8 cellular contexts compared by ENCODE assay signal in the genomic region with DNA sequence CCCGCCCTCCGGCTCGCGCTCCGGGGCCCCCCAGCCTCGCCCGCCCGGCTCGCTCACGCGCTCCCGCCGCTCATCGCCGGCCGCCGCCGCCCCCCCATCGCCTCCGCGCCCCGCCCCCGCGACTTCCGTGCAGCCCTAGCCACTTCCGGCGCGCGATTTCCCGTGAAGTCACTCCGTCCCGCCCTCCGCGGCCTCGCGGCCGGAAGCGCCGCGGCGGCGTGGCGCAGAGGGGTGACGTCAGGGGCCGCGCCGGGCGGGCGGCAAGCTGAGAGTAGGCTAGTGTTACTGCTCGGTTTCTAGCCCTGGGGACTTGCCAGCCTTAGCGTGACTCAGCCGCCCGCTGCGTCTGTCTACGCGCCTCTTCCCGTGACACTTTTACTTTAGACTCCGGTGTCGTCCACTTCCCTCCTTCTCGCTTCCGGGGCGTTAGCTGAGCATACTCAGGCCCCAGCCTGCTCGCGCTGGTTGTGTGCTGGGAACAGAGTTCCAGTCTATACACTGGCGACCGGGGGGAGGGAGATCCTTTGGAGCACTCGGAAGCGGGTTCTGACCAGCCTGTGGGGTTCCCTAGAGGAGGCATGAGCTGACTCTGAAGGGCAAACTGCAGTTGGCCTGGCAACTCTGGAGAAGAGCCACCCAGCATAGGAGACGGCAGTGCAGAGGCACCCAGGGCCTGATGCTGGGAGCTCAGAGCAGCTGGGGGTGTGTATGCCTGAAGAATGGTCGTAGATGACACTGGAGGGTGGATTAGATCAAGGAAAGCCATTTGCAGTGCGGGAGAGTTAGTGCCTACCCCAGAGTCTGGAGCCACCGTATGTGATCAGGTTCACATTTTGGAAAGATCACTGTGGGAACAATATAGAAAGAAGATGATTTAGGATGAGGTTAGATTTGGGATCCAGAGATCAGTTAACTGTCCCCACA. TPM values are rescaled to one million over a fixed set of nuclear protein-coding genes. Genes with fewer than 3 reads are reported as not detected.
DNase-seq lines count a peak whose midpoint lies in the region; ATAC-seq, FAIRE-seq and TF ChIP-seq lines count a peak whose summit lies in the region.

A gene (minus strand): TSS at position 137 of the 924 bp plus-strand sequence. CDS start 182 bp downstream, outside the sequence.

- peak within 1 kb of the TSS; percentile 95 for H3K4me3 Mint-ChIP-seq in activated naive CD8-positive, alpha-beta T cell treated with anti-CD3 and anti-CD28 coated beads, Interleukin-2, amount 50 U/mL, for 24 hours

- H3K4me1 Mint-ChIP-seq in activated naive CD8-positive, alpha-beta T cell treated with anti-CD3 and anti-CD28 coated beads, Interleukin-2, amount 50 U/mL, for 24 hours = peaks cover 61% of the 10 kb centered on the region

- H3K9me3 ChIP-seq in cardiac muscle cell (ENCODE audit: low read depth) (no peaks in the 10 kb centered on the region), parathyroid adenoma (ENCODE audit: control insufficient read depth, low read length) (no peaks in the 10 kb centered on the region), tibial artery (no peaks in the 10 kb centered on the region)

- peaks cover 33% of the 10 kb centered on the region for H3K36me3 Mint-ChIP-seq in activated naive CD8-positive, alpha-beta T cell treated with anti-CD3 and anti-CD28 coated beads, Interleukin-2, amount 50 U/mL, for 24 hours (ENCODE audit: low read depth)

- H3K27me3 ChIP-seq in cardiac muscle cell = no peaks in the 10 kb centered on the region
- no peaks in the 10 kb centered on the region for H3K27me3 ChIP-seq in parathyroid adenoma (ENCODE audit: control insufficient read depth, insufficient read depth, low read length)
- H3K27me3 ChIP-seq in tibial artery = no peaks in the 10 kb centered on the region

- H3K27ac ChIP-seq in cardiac muscle cell (peak within 1 kb of the TSS; percentile 100), parathyroid adenoma (peak within 1 kb of the TSS; percentile 98), tibial artery (peak within 1 kb of the TSS; percentile 97)

- peaks cover 11% of the 10 kb centered on the region for H3K79me2 ChIP-seq in parathyroid adenoma

- H3K27ac Mint-ChIP-seq in activated naive CD8-positive, alpha-beta T cell treated with anti-CD3 and anti-CD28 coated beads, Interleukin-2, amount 50 U/mL, for 24 hours = peak within 1 kb of the TSS; percentile 98

- no peaks in the 10 kb centered on the region for H3K9me3 Mint-ChIP-seq in activated naive CD8-positive, alpha-beta T cell treated with anti-CD3 and anti-CD28 coated beads, Interleukin-2, amount 50 U/mL, for 24 hours

- intact Hi-C loops in tibial artery (cut with DNase I; ENCODE audit: low total_unique reads) = loop anchor here (5.0 to 10.0 kb wide), 2 partner anchors 38 to 119 kb away; a partner anchor contains a TSS

- H3K4me2 ChIP-seq in parathyroid adenoma (ENCODE audit: low read length) = peak within 1 kb of the TSS; percentile 78

- H2AFZ ChIP-seq in parathyroid adenoma = peak within 1 kb of the TSS; percentile 99

- peak within 1 kb of the TSS; percentile 96 for H3K9ac ChIP-seq in parathyroid adenoma

- peak; percentile 97 for FAIRE-seq in GM12892 (lab: Jason Lieb, UNC)

- DNase-seq in GM12892 (ENCODE audit: insufficient read length) (peak; percentile 82), NCI-H1436 (lab: John Stamatoyannopoulos, UW) (peak; percentile 92), SW480 (ENCODE audit: low spot score) (peak; percentile 99), cardiac muscle cell (ENCODE audit: low read depth in 1 of 2, low spot score in 1 of 2) (peak; percentile 93 to 97), tibial artery (peak; percentile 93 to 96)
- DNase-seq in activated naive CD8-positive, alpha-beta T cell treated with anti-CD3 and anti-CD28 coated beads, Interleukin-2, amount 50 U/mL, for 24 hours = peak; percentile 98

- H3K4me3 ChIP-seq in cardiac muscle cell = peak within 1 kb of the TSS; percentile 71
- H3K4me3 ChIP-seq in parathyroid adenoma (ENCODE audit: low read depth, low read length) = peak within 1 kb of the TSS; percentile 96
- peak within 1 kb of the TSS; percentile 79 to 98 for H3K4me3 ChIP-seq in tibial artery

- H3K36me3 ChIP-seq in cardiac muscle cell (peaks cover 3% of the 10 kb centered on the region), parathyroid adenoma (ENCODE audit: control insufficient read depth, insufficient read depth, low read length) (no peaks in the 10 kb centered on the region), tibial artery (peaks cover 0 to 3% (median 0%) of the 10 kb centered on the region in 3 donors)

- ATAC-seq in HG02840 (IDR thresholded peaks at IDR 0.05; ENCODE audit: low FRiP score, unreplicated experiment) = peak; percentile 84
- ATAC-seq in activated naive CD8-positive, alpha-beta T cell treated with anti-CD3 and anti-CD28 coated beads, Interleukin-2, amount 50 U/mL, for 24 hours = peak; percentile 97

- H3K4me1 ChIP-seq in cardiac muscle cell (ENCODE audit: low read depth) = peaks cover 32% of the 10 kb centered on the region
- peaks cover 29% of the 10 kb centered on the region for H3K4me1 ChIP-seq in parathyroid adenoma
- peaks cover 0 to 48% (median 39%) of the 10 kb centered on the region in 4 donors for H3K4me1 ChIP-seq in tibial artery

- no peaks in the 10 kb centered on the region for H3K27me3 Mint-ChIP-seq in activated naive CD8-positive, alpha-beta T cell treated with anti-CD3 and anti-CD28 coated beads, Interleukin-2, amount 50 U/mL, for 24 hours

- TF ChIP-seq CTCF in cardiac muscle cell (IDR thresholded peaks at IDR 0.05; ENCODE audit: low read depth, low read length) = no peak
- peak; percentile 9 for TF ChIP-seq CTCF in parathyroid adenoma (IDR thresholded peaks at IDR 0.05)
- TF ChIP-seq CTCF in tibial artery (IDR thresholded peaks at IDR 0.05) = no peak

- peak; percentile 97 for TF ChIP-seq POLR2A in GM12892 (IDR thresholded peaks at IDR 0.05; ENCODE audit: low read depth, low read length)

RNA-seq across cellular contexts. Expression of the gene that starts here (rescaled TPM):
- 10.8 TPM for polyA plus RNA-seq in GM12892 (2012; ENCODE audit: missing spikeins)
- total RNA-seq in cardiac muscle cell = 15.3 and 27.9 TPM in 2 replicates
- polyA plus RNA-seq in cardiac muscle cell = 3.3 and 6.0 TPM in 2 replicates

Comparison
In these comparisons a context has a peak if more than half of its experiments do, and no peak if none do; other contexts are left out.
1. Peak in every context shown above with its lines: DNase-seq, ATAC-seq, H3K4me3 ChIP-seq and H3K27ac ChIP-seq.